In genomic region chr19:57320180-57321084, GRCh38 we compare ENCODE assay signal across 8 cellular contexts. TPM values are rescaled to one million over a fixed set of nuclear protein-coding genes. Genes with fewer than 3 reads are reported as not detected.
DNase-seq lines count a peak whose midpoint lies in the region; ATAC-seq, FAIRE-seq and TF ChIP-seq lines count a peak whose summit lies in the region.

Gene ZNF543, plus strand, starts transcription at chr19:57320472. Its CDS starts 382 bp downstream, at chr19:57320854.

- H3K27me3 Mint-ChIP-seq in natural killer cell treated with Interleukin-12 subunit alpha and Interleukin-12 subunit beta and Interleukin-15 and Interleukin-18, amount 100 ng/mL, for 72 hours, result peaks cover 20 to 25% of the 10 kb centered on the region in 2 donors

- H3K9me3 ChIP-seq in Loucy (ENCODE audit: insufficient read depth, low read depth, low read length), result no peaks in the 10 kb centered on the region
- H3K9me3 ChIP-seq in RWPE2 (ENCODE audit: severe bottlenecking), result no peaks in the 10 kb centered on the region

- peaks cover 30% of the 10 kb centered on the region for H3K36me3 Mint-ChIP-seq in natural killer cell treated with Interleukin-12 subunit alpha and Interleukin-12 subunit beta and Interleukin-15 and Interleukin-18, amount 100 ng/mL, for 72 hours

- H3K4me1 ChIP-seq in Loucy (ENCODE audit: insufficient read depth, low read length, poor library complexity, severe bottlenecking) (peaks cover 23% of the 10 kb centered on the region), RWPE2 (ENCODE audit: insufficient read depth, poor library complexity, severe bottlenecking) (peaks cover 5% of the 10 kb centered on the region)

- peaks cover 12% of the 10 kb centered on the region; the same call in 1 of the 2 replicates for H3K36me3 ChIP-seq in Loucy (ENCODE audit: insufficient read depth, low read length)
- H3K36me3 ChIP-seq in RWPE2 (ENCODE audit: low read depth), result peaks cover 20% of the 10 kb centered on the region

- peaks cover 12% of the 10 kb centered on the region for H3K9me3 Mint-ChIP-seq in natural killer cell treated with Interleukin-12 subunit alpha and Interleukin-12 subunit beta and Interleukin-15 and Interleukin-18, amount 100 ng/mL, for 72 hours

- peak within 1 kb of the TSS; percentile 93 for H3K4me2 ChIP-seq in Loucy (ENCODE audit: low read depth, low read length, poor library complexity, severe bottlenecking)

- H3K9ac ChIP-seq in Loucy (ENCODE audit: low read depth, low read length, poor library complexity, severe bottlenecking), result peak within 1 kb of the TSS; percentile 96

- FAIRE-seq in H54 (lab: Jason Lieb, UNC), result peak; percentile 95

- TF ChIP-seq POLR2A in H54 (IDR thresholded peaks at IDR 0.05; ENCODE audit: low read depth, low read length), result peak; percentile 94

- no peaks in the 10 kb centered on the region for H3F3A ChIP-seq in Loucy (ENCODE audit: low read depth)

- H3K4me3 Mint-ChIP-seq in natural killer cell treated with Interleukin-12 subunit alpha and Interleukin-12 subunit beta and Interleukin-15 and Interleukin-18, amount 100 ng/mL, for 72 hours, result peak within 1 kb of the TSS; percentile 99

- H3K4me3 ChIP-seq in Loucy (ENCODE audit: low read length, poor library complexity, severe bottlenecking), result peak within 1 kb of the TSS; percentile 96
- H3K4me3 ChIP-seq in RWPE2 (ENCODE audit: severe bottlenecking), result peak within 1 kb of the TSS; percentile 82
- H3K4me3 ChIP-seq in fibroblast of the aortic adventitia (ENCODE audit: low read depth, low read length), result peak within 1 kb of the TSS; percentile 85

- no peak for TF ChIP-seq CTCF in Loucy (conservative IDR thresholded peaks at IDR 0.05; ENCODE audit: low read length)
- no peak for TF ChIP-seq CTCF in RWPE2 (IDR thresholded peaks at IDR 0.05; ENCODE audit: poor library complexity, severe bottlenecking)
- TF ChIP-seq CTCF in fibroblast of the aortic adventitia (IDR thresholded peaks at IDR 0.05; ENCODE audit: insufficient read depth, low read length), result no peak

- peaks cover 3% of the 10 kb centered on the region for H3K27me3 ChIP-seq in Loucy (ENCODE audit: insufficient read depth, low read length, poor library complexity, severe bottlenecking)
- H3K27me3 ChIP-seq in RWPE2 (ENCODE audit: insufficient read depth, poor library complexity, severe bottlenecking), result no peaks in the 10 kb centered on the region

- DNase-seq in ELR (ENCODE audit: low read depth) (peak; percentile 97), H54 (ENCODE audit: insufficient read length, low spot score) (peak; percentile 99), RWPE2 (ENCODE audit: low spot score) (peak; percentile 95), fibroblast of the aortic adventitia (ENCODE audit: low read depth) (peak; percentile 95)
- peak; percentile 88 for DNase-seq in activated effector memory CD4-positive, alpha-beta T cell treated with Interleukin-2 at 50 U/mL for 16 hours
- peak; percentile 94 for DNase-seq in natural killer cell treated with Interleukin-12 subunit alpha and Interleukin-12 subunit beta and Interleukin-15 and Interleukin-18, amount 100 ng/mL, for 72 hours (ENCODE audit: low spot score)
- peak; percentile 92 for DNase-seq in stimulated activated naive CD4-positive, alpha-beta T cell treated with Interleukin-2 at 50 U/mL for 16 hours (lab: John Stamatoyannopoulos, UW)

- H3K27ac Mint-ChIP-seq in natural killer cell treated with Interleukin-12 subunit alpha and Interleukin-12 subunit beta and Interleukin-15 and Interleukin-18, amount 100 ng/mL, for 72 hours, result peak within 1 kb of the TSS; percentile 92 to 96

- H3K27ac ChIP-seq in RWPE2 (ENCODE audit: poor library complexity, severe bottlenecking), result peak within 1 kb of the TSS; percentile 6

- peak within 1 kb of the TSS; percentile 98 for H2AFZ ChIP-seq in Loucy (ENCODE audit: low read length)

- no peaks in the 10 kb centered on the region for H3K9me2 ChIP-seq in Loucy (replicated peaks; ENCODE audit: low read depth, low read length)

- H3K79me2 ChIP-seq in Loucy (ENCODE audit: insufficient read depth, low read length), result peaks cover 32% of the 10 kb centered on the region

- H4K20me1 ChIP-seq in Loucy (ENCODE audit: insufficient read depth, low read length, poor library complexity, severe bottlenecking), result peaks cover 25% of the 10 kb centered on the region

- ATAC-seq in RWPE2 (ENCODE audit: low read depth), result peak; percentile 99
- peak; percentile 100 for ATAC-seq in natural killer cell treated with Interleukin-12 subunit alpha and Interleukin-12 subunit beta and Interleukin-15 and Interleukin-18, amount 100 ng/mL, for 72 hours

- peaks cover 27 to 31% of the 10 kb centered on the region in 2 donors for H3K4me1 Mint-ChIP-seq in natural killer cell treated with Interleukin-12 subunit alpha and Interleukin-12 subunit beta and Interleukin-15 and Interleukin-18, amount 100 ng/mL, for 72 hours (ENCODE audit: low read depth in 2 of 2)

RNA-seq across cellular contexts. Expression of gene ZNF543, which starts in this region (rescaled TPM):
- 5.1 and 9.4 TPM in 2 replicates for total RNA-seq in fibroblast of the aortic adventitia (ENCODE audit: low replicate concordance)
- total RNA-seq in natural killer cell treated with Interleukin-12 subunit alpha and Interleukin-12 subunit beta and Interleukin-15 and Interleukin-18, amount 100 ng/mL, for 72 hours, result 1 to 10 TPM; 5.9 to 7.2 TPM

Comparison
In these comparisons a context has a peak if more than half of its experiments do, and no peak if none do; other contexts are left out.
1. Peak in every context shown above with its lines: DNase-seq, ATAC-seq, H3K4me3 ChIP-seq and H3K27ac ChIP-seq.